ENCODE assay signal across 1 cellular context in the genomic region with DNA sequence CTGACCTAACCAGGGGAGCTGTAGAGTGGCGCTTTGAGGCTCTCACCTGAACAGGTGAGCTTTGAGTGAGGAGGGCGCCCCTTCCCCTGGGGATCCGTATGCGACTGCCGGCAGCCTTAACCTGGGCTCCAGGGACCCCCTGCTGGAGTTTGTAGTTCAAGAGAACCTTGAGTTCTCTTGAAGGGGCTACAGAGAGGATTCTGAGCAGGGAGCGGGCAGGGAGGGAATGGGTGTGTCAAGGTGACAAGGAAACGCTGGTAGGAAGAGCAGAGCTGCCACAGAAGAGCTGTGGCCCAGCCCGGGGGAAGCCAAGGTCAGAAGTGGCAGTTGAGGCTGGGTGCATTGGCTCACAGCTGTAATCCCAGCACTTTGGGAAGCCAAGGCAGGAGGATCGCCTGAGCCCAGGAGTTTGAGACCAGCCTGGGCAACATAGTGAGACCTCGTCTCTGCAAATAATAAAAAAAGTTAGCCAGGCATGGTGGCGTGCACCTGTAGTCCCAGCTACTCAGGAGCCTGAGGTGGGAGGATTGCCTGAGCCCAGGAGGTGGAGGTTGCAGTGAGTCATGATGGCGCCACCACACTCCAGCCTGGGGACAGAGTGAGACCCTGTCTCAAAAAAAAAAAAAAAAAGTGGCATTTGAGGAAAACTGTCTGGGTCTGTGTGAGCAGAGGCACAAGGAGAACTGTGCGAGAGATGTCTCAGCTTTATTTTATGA.
TF ChIP-seq lines count a peak whose summit lies in the region.

No MANE protein-coding gene starts in this region.

TF ChIP-seq in H1, 55 proteins besides CTCF, POLR2A, EP300 and RAD21:
- no peak for TF ChIP-seq HDAC6 (IDR thresholded peaks at IDR 0.05; ENCODE audit: low read depth, low read length)
- TF ChIP-seq SIX5 (IDR thresholded peaks at IDR 0.05; ENCODE audit: low read depth, low read length), result no peak
- no peak for TF ChIP-seq SP1 (IDR thresholded peaks at IDR 0.05; ENCODE audit: low read depth, low read length)
- TF ChIP-seq GTF2F1 (IDR thresholded peaks at IDR 0.05; ENCODE audit: borderline replicate concordance, low read depth, low read length), result no peak
- TF ChIP-seq, protein P1, sequence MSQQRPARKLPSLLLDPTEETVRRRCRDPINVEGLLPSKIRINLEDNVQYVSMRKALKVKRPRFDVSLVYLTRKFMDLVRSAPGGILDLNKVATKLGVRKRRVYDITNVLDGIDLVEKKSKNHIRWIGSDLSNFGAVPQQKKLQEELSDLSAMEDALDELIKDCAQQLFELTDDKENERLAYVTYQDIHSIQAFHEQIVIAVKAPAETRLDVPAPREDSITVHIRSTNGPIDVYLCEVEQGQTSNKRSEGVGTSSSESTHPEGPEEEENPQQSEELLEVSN (IDR thresholded peaks at IDR 0.05), result no peak
- TF ChIP-seq TAF7 (optimal IDR thresholded peaks at IDR 0.05; ENCODE audit: borderline replicate concordance, low read depth, low read length), result no peak
- TF ChIP-seq SUZ12 (IDR thresholded peaks at IDR 0.05; ENCODE audit: low read length), result no peak
- no peak for TF ChIP-seq SP4 (IDR thresholded peaks at IDR 0.05; ENCODE audit: low read length)
